Comparison of ENCODE assay signal across 10 cellular contexts in the genomic region with DNA sequence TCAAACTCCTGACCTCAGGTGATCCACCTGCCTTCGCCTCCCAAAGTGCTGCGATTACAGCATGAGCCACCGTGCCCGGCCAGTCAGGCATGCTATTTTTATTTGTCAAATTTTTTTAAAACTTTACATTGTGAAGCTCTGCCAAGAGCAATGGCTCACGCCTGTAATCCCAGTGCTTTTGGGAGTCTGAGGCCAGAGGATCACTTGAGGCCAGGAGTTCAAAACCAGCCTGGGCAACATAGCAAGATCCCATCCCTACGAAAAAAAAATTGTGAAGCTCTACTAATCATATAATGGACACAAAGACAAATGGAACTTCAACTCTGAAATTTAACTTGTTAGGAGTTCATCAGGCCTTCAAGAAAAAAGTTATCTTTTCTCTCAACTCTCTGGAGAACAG. TPM values are rescaled to one million over a fixed set of nuclear protein-coding genes. Genes with fewer than 3 reads are reported as not detected.
DNase-seq lines count a peak whose midpoint lies in the region; ATAC-seq and TF ChIP-seq lines count a peak whose summit lies in the region.
"Had no signal": no experiment of that assay in that cellular context is flagged by ENCODE, and none has a peak within 500 bp of the region (broad histone marks: within the 10 kb centered on the region; RNA-seq: fewer than 3 reads in every experiment).

No MANE protein-coding gene starts in this region.

- H3K27ac Mint-ChIP-seq in Calu3 (ENCODE audit: unreplicated experiment) (peak overlapping the region; percentile 97), brain (peak overlapping the region; percentile 33 to 100 (median 99)), osteocyte (ENCODE audit: unreplicated experiment) (peak overlapping the region; percentile 97)

- peaks cover 45% of the 10 kb centered on the region for H3K36me3 Mint-ChIP-seq in Calu3 (ENCODE audit: insufficient read depth, unreplicated experiment)
- H3K36me3 Mint-ChIP-seq in brain: peaks cover 29% of the 10 kb centered on the region
- H3K36me3 Mint-ChIP-seq in osteocyte (ENCODE audit: unreplicated experiment): peaks cover 6% of the 10 kb centered on the region

- peaks cover 16% of the 10 kb centered on the region for H3K36me3 ChIP-seq in KOPT-K1 (ENCODE audit: insufficient read depth, low read length)

- ATAC-seq in GM21717 (IDR thresholded peaks at IDR 0.05; ENCODE audit: unreplicated experiment) (no peak), GM18520 (IDR thresholded peaks at IDR 0.05; ENCODE audit: unreplicated experiment) (no peak), HG02678 (IDR thresholded peaks at IDR 0.05; ENCODE audit: unreplicated experiment) (no peak)

- no TSS peak for BruUV-seq in Calu3 (replicated peaks; lab: Mats Ljungman, UMichigan)

- peak overlapping the region; percentile 95 for H3K4me3 Mint-ChIP-seq in Calu3 (ENCODE audit: low read depth, unreplicated experiment)
- peak overlapping the region; percentile 91 to 100 (median 97) for H3K4me3 Mint-ChIP-seq in brain
- H3K4me3 Mint-ChIP-seq in osteocyte (ENCODE audit: unreplicated experiment): peak overlapping the region; percentile 93

- CTCF ChIA-PET in Calu3 (lab: Charles Lee): interaction anchor here (0.9 kb wide), 1 partner anchor 121 kb away, joined by 3 read pairs; no protein-coding TSS in a partner anchor

- no peak for TF ChIP-seq CTCF in Calu3 (IDR thresholded peaks at IDR 0.05; ENCODE audit: unreplicated experiment)
- TF ChIP-seq CTCF in brain (conservative IDR thresholded peaks at IDR 0.05): no peak
- no peak for TF ChIP-seq CTCF in osteocyte (IDR thresholded peaks at IDR 0.05)

- H3K4me1 Mint-ChIP-seq in Calu3 (ENCODE audit: low read depth, unreplicated experiment) (peaks cover 9% of the 10 kb centered on the region), brain (peaks cover 40% of the 10 kb centered on the region), osteocyte (ENCODE audit: unreplicated experiment) (peaks cover 27% of the 10 kb centered on the region)

- no peaks in the 10 kb centered on the region for H3K27me3 Mint-ChIP-seq in Calu3 (ENCODE audit: unreplicated experiment)
- peaks cover 4% of the 10 kb centered on the region for H3K27me3 Mint-ChIP-seq in brain
- no peaks in the 10 kb centered on the region for H3K27me3 Mint-ChIP-seq in osteocyte (ENCODE audit: unreplicated experiment)

- intact Hi-C loops in Calu3 (cut with micrococcal nuclease; ENCODE audit: unreplicated experiment): no loop called here

- no peaks in the 10 kb centered on the region for H3K9me3 Mint-ChIP-seq in Calu3 (ENCODE audit: low read depth, unreplicated experiment)
- H3K9me3 Mint-ChIP-seq in brain: no peaks in the 10 kb centered on the region
- H3K9me3 Mint-ChIP-seq in osteocyte (ENCODE audit: unreplicated experiment): no peaks in the 10 kb centered on the region

- DNase-seq in Calu3 (no peak), osteocyte (ENCODE audit: extremely low spot score, unreplicated experiment) (no peak), NCI-H526 treated with DMSO at 0.1 percent for 48 hours (lab: John Stamatoyannopoulos, UW) (no peak)
- DNase-seq: kidney glomerular epithelial cell, NCI-H1048 had no signal

- peak overlapping the region; percentile 74 for H3K27ac ChIP-seq in KOPT-K1 (ENCODE audit: low read depth, low read length, poor library complexity, severe bottlenecking)

- no peaks in the 10 kb centered on the region for H3K9me3 ChIP-seq in KOPT-K1 (ENCODE audit: insufficient read depth, low read length, poor library complexity, severe bottlenecking)

RNA-seq across cellular contexts. Expression of gene R3HDM2, which starts 1.9 kb away (rescaled TPM):
- total RNA-seq in Calu3 (2022) (77.3 and 87.6 TPM in 2 replicates), osteocyte (62.2 and 65.0 TPM in 2 replicates)
- polyA plus RNA-seq in brain (ENCODE audit: insufficient read depth, low read depth, low replicate concordance): 49.8 TPM

RNA-seq across cellular contexts. Expression of gene INHBC, which starts 5.6 kb away (rescaled TPM):
- not detected in 2 replicates for total RNA-seq in Calu3 (2022)
- polyA plus RNA-seq in brain (ENCODE audit: insufficient read depth, low read depth, low replicate concordance): not detected
- not detected in 2 replicates for total RNA-seq in osteocyte

RNA-seq across cellular contexts. Expression of gene INHBE, which starts 26.1 kb away (rescaled TPM):
- total RNA-seq in Calu3 (2022) (0.38 and 0.64 TPM in 2 replicates), osteocyte (1.0 and 1.3 TPM in 2 replicates)
- 10.8 TPM for polyA plus RNA-seq in brain (ENCODE audit: insufficient read depth, low read depth, low replicate concordance)

RNA-seq across cellular contexts. Expression of gene GLI1, which starts 30.6 kb away (rescaled TPM):
- total RNA-seq in Calu3 (2022): 0.54 and 0.61 TPM in 2 replicates
- 0.36 TPM for polyA plus RNA-seq in brain (ENCODE audit: insufficient read depth, low read depth, low replicate concordance)
- total RNA-seq in osteocyte: 3.5 and 7.7 TPM in 2 replicates

RNA-seq across cellular contexts. Expression of gene ARHGAP9, which starts 50.7 kb away (rescaled TPM):
- total RNA-seq in Calu3 (2022) (0.39 TPM in 1 of 2 replicates, not detected in the other), osteocyte (1.5 and 2.1 TPM in 2 replicates)
- 7.6 TPM for polyA plus RNA-seq in brain (ENCODE audit: insufficient read depth, low read depth, low replicate concordance)
